Comparison of ENCODE assay signal across 17 cellular contexts in the genomic region with DNA sequence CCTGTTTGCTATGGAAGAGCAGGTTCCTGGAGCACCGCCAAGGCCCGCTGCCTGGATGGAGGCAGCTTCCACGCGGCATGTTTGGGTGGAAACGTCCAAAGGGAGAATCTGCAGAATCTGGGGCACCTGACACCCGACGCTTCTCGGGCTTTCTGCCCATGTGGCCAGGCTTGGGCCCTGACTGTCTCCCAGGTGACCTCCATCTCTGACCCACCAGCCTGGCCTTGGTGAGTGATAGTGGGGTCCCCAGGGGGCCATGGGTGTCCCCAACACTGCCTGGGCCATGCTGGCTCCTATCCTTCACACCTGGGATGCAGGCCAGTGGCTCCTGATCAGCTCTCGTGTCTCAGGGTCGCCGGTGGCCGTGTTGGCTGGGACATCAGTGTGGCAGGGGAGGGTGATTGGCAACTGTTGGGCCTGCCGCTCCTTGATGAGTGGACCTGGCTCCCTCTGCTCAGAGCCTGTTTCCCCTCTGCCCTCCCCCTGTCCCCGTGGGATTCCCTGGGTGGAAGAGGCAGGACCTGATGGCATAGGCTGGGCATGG. TPM values are rescaled to one million over a fixed set of nuclear protein-coding genes. Genes with fewer than 3 reads are reported as not detected.
DNase-seq lines count a peak whose midpoint lies in the region; ATAC-seq and TF ChIP-seq lines count a peak whose summit lies in the region.
"Had no signal": no experiment of that assay in that cellular context is flagged by ENCODE, and none has a peak within 500 bp of the region (broad histone marks: within the 10 kb centered on the region; RNA-seq: fewer than 3 reads in every experiment).

No MANE protein-coding gene starts in this region.

- no peaks in the 10 kb centered on the region for H3K27me3 Mint-ChIP-seq in activated T-helper 2 cell treated with anti-CD3 and anti-CD28 coated beads, Interferon-gamma antibody, Interleukin-2, Interleukin-4, amounts not matched to agents 10 μg/mL and 5 μg/mL and 100 μg/mL, durations not matched to agents 14 hours and 24 hours and 36 hours (ENCODE audit: low read depth)

- no peaks in the 10 kb centered on the region for H3K4me1 Mint-ChIP-seq in activated T-helper 2 cell treated with anti-CD3 and anti-CD28 coated beads, Interferon-gamma antibody, Interleukin-2, Interleukin-4, amounts not matched to agents 10 μg/mL and 5 μg/mL and 100 μg/mL, durations not matched to agents 14 hours and 24 hours and 36 hours (ENCODE audit: low read depth)

- H3K36me3 ChIP-seq in heart left ventricle (no peaks in the 10 kb centered on the region), left ventricle myocardium inferior (no peaks in the 10 kb centered on the region), mucosa of descending colon (ENCODE audit: low read depth) (no peaks in the 10 kb centered on the region), thyroid gland (no peaks in the 10 kb centered on the region)

- TF ChIP-seq POLR2A in heart left ventricle (IDR thresholded peaks at IDR 0.05) (no peak), thyroid gland (IDR thresholded peaks at IDR 0.05) (no peak)

- no peak overlapping the region for H3K4me3 Mint-ChIP-seq in activated T-helper 2 cell treated with anti-CD3 and anti-CD28 coated beads, Interferon-gamma antibody, Interleukin-2, Interleukin-4, amounts not matched to agents 10 μg/mL and 5 μg/mL and 100 μg/mL, durations not matched to agents 14 hours and 24 hours and 36 hours (ENCODE audit: low read depth)
- H3K4me3 Mint-ChIP-seq: dendritic cell treated with granulocyte-macrophage colony-stimulating factor and Interleukin-4, amounts not matched to agents 40 ng/mL and 50 ng/mL, for 4 days; T-helper 2 cell treated with Interferon-gamma antibody and Interleukin-4, amounts not matched to agents 5 μg/mL and 100 μg/mL, for 36 hours had no signal

- H3K36me3 Mint-ChIP-seq in activated T-helper 2 cell treated with anti-CD3 and anti-CD28 coated beads, Interferon-gamma antibody, Interleukin-2, Interleukin-4, amounts not matched to agents 10 μg/mL and 5 μg/mL and 100 μg/mL, durations not matched to agents 14 hours and 24 hours and 36 hours (ENCODE audit: low read depth), result no peaks in the 10 kb centered on the region

- H3K4me3 ChIP-seq in heart left ventricle (no peak overlapping the region), left ventricle myocardium inferior (no peak overlapping the region), mucosa of descending colon (no peak overlapping the region), thyroid gland (replicated peaks in 1 of 3) (no peak overlapping the region)

- no peaks in the 10 kb centered on the region for H3K9me3 Mint-ChIP-seq in activated T-helper 2 cell treated with anti-CD3 and anti-CD28 coated beads, Interferon-gamma antibody, Interleukin-2, Interleukin-4, amounts not matched to agents 10 μg/mL and 5 μg/mL and 100 μg/mL, durations not matched to agents 14 hours and 24 hours and 36 hours
- H3K9me3 Mint-ChIP-seq: dendritic cell treated with granulocyte-macrophage colony-stimulating factor and Interleukin-4, amounts not matched to agents 40 ng/mL and 50 ng/mL, for 4 days; T-helper 2 cell treated with Interferon-gamma antibody and Interleukin-4, amounts not matched to agents 5 μg/mL and 100 μg/mL, for 36 hours had no signal

- no peaks in the 10 kb centered on the region for H3K9me3 ChIP-seq in heart left ventricle
- H3K9me3 ChIP-seq in left ventricle myocardium inferior (replicated peaks), result no peaks in the 10 kb centered on the region
- no peaks in the 10 kb centered on the region for H3K9me3 ChIP-seq in mucosa of descending colon
- H3K9me3 ChIP-seq in thyroid gland, result no peaks in the 10 kb centered on the region

- 61 to 74% (median 66%) methylated on average over 10 to 14 of the region's 14 CpGs for WGBS in heart left ventricle, 4 donors
- 23 to 31% methylated on average over 12 to 13 of the region's 14 CpGs for WGBS in thyroid gland, 2 donors

- POLR2A ChIA-PET in GM10248 (lab: Yijun Ruan, JAX), result no interaction called here

- H3K27me3 ChIP-seq in heart left ventricle (peaks cover 0 to 5% (median 0%) of the 10 kb centered on the region in 9 donors), left ventricle myocardium inferior (ENCODE audit: low read depth) (peaks cover 56% of the 10 kb centered on the region), thyroid gland (no peaks in the 10 kb centered on the region)

- no peak overlapping the region for H3K27ac Mint-ChIP-seq in activated T-helper 2 cell treated with anti-CD3 and anti-CD28 coated beads, Interferon-gamma antibody, Interleukin-2, Interleukin-4, amounts not matched to agents 10 μg/mL and 5 μg/mL and 100 μg/mL, durations not matched to agents 14 hours and 24 hours and 36 hours
- H3K27ac Mint-ChIP-seq: dendritic cell treated with granulocyte-macrophage colony-stimulating factor and Interleukin-4, amounts not matched to agents 40 ng/mL and 50 ng/mL, for 4 days; T-helper 2 cell treated with Interferon-gamma antibody and Interleukin-4, amounts not matched to agents 5 μg/mL and 100 μg/mL, for 36 hours had no signal

- ATAC-seq in heart left ventricle, result no peak
- ATAC-seq in mucosa of descending colon, result no peak
- ATAC-seq in HG03571 (IDR thresholded peaks at IDR 0.05; ENCODE audit: unreplicated experiment), result no peak

- intact Hi-C loops in heart left ventricle (cut with DNase I), result loop anchor here in 6 of 10 donors (5.0 to 10.0 kb wide), 5 partner anchors 259 to 677 kb away; no protein-coding TSS in a partner anchor
- intact Hi-C loops in left ventricle myocardium inferior (cut with micrococcal nuclease), result no loop called here
- intact Hi-C loops in activated T-helper 2 cell treated with anti-CD3 and anti-CD28 coated beads, Interferon-gamma antibody, Interleukin-2, Interleukin-4, amounts not matched to agents 10 μg/mL and 5 μg/mL and 100 μg/mL, durations not matched to agents 14 hours and 24 hours and 36 hours (cut with micrococcal nuclease), result no loop called here
- intact Hi-C loops in mucosa of descending colon (cut with DNase I, micrococcal nuclease), result no loop called here
- intact Hi-C loops in thyroid gland (cut with DNase I), result loop anchor here (10.0 kb wide), 1 partner anchor 89 kb away; a partner anchor contains a TSS

- no peak overlapping the region for H3K27ac ChIP-seq in heart left ventricle
- no peak overlapping the region for H3K27ac ChIP-seq in left ventricle myocardium inferior (replicated peaks)
- peak overlapping the region; percentile 74 to 87 (median 82) for H3K27ac ChIP-seq in thyroid gland

- DNase-seq in heart left ventricle (peak in 3 of 5 donors; percentile 13 to 40 (median 18)), left ventricle myocardium inferior (no peak), mucosa of descending colon (peak in 2 of 3 donors; percentile 14 to 36), thyroid gland (peak; percentile 85 to 91), HPDE6-E6E7 (ENCODE audit: extremely low spot score) (no peak), GM10248 (ENCODE audit: extremely low spot score) (no peak)
- peak; percentile 1 for DNase-seq in activated T-helper 2 cell treated with anti-CD3 and anti-CD28 coated beads, Interferon-gamma antibody, Interleukin-2, Interleukin-4, amounts not matched to agents 10 μg/mL and 5 μg/mL and 100 μg/mL, durations not matched to agents 14 hours and 24 hours and 36 hours (ENCODE audit: low spot score)
- DNase-seq: activated CD4-positive, alpha-beta T cell treated with anti-CD3 and anti-CD28 coated beads for 4 hours; erythroblast; KBM-7; midbrain; NCI-H1105; NCI-H2171 treated with DMSO at 0.1 percent for 48 hours; NK-92 treated with Interleukin-12 subunit alpha and Interleukin-12 subunit beta, amount 100 ng/mL, for 24 hours had no signal

- H3K4me1 ChIP-seq in heart left ventricle (no peaks in the 10 kb centered on the region), left ventricle myocardium inferior (peaks cover 3% of the 10 kb centered on the region), mucosa of descending colon (ENCODE audit: low read depth) (no peaks in the 10 kb centered on the region), thyroid gland (peaks cover 15 to 20% of the 10 kb centered on the region in 2 donors)

- TF ChIP-seq CTCF in heart left ventricle (IDR thresholded peaks at IDR 0.05) (no peak), left ventricle myocardium inferior (IDR thresholded peaks at IDR 0.05; ENCODE audit: borderline replicate concordance) (no peak), mucosa of descending colon (IDR thresholded peaks at IDR 0.05) (no peak), thyroid gland (IDR thresholded peaks at IDR 0.05) (no peak), GM10248 (IDR thresholded peaks at IDR 0.05; ENCODE audit: control extremely low read depth, extremely low read depth, low read depth, missing control alignments) (no peak)

- CTCF ChIA-PET in GM10248 (lab: Yijun Ruan, JAX), result no interaction called here

RNA-seq across cellular contexts. Expression of a gene that starts 34.0 kb away (rescaled TPM):
- not detected for total RNA-seq in heart left ventricle
- not detected for polyA plus RNA-seq in heart left ventricle
- not detected for total RNA-seq in left ventricle myocardium inferior
- not detected in 2 replicates for total RNA-seq in activated T-helper 2 cell treated with anti-CD3 and anti-CD28 coated beads, Interferon-gamma antibody, Interleukin-2, Interleukin-4, amounts not matched to agents 10 μg/mL and 5 μg/mL and 100 μg/mL, durations not matched to agents 14 hours and 24 hours and 36 hours
- not detected for total RNA-seq in mucosa of descending colon
- not detected for total RNA-seq in thyroid gland

RNA-seq across cellular contexts. Expression of a gene that starts 43.8 kb away (rescaled TPM):
- total RNA-seq in heart left ventricle (not detected), left ventricle myocardium inferior (not detected), mucosa of descending colon (not detected), thyroid gland (not detected)
- polyA plus RNA-seq in heart left ventricle, result not detected
- total RNA-seq in activated T-helper 2 cell treated with anti-CD3 and anti-CD28 coated beads, Interferon-gamma antibody, Interleukin-2, Interleukin-4, amounts not matched to agents 10 μg/mL and 5 μg/mL and 100 μg/mL, durations not matched to agents 14 hours and 24 hours and 36 hours, result not detected in 2 replicates

RNA-seq across cellular contexts. Expression of a gene that starts 57.8 kb away (rescaled TPM):
- total RNA-seq in heart left ventricle (not detected), left ventricle myocardium inferior (not detected), mucosa of descending colon (not detected), thyroid gland (not detected)
- polyA plus RNA-seq in heart left ventricle, result not detected
- total RNA-seq in activated T-helper 2 cell treated with anti-CD3 and anti-CD28 coated beads, Interferon-gamma antibody, Interleukin-2, Interleukin-4, amounts not matched to agents 10 μg/mL and 5 μg/mL and 100 μg/mL, durations not matched to agents 14 hours and 24 hours and 36 hours, result not detected in 2 replicates

RNA-seq across cellular contexts. Expression of a gene that starts 59.4 kb away (rescaled TPM):
- not detected for total RNA-seq in heart left ventricle
- polyA plus RNA-seq in heart left ventricle, result not detected
- not detected for total RNA-seq in left ventricle myocardium inferior
- total RNA-seq in activated T-helper 2 cell treated with anti-CD3 and anti-CD28 coated beads, Interferon-gamma antibody, Interleukin-2, Interleukin-4, amounts not matched to agents 10 μg/mL and 5 μg/mL and 100 μg/mL, durations not matched to agents 14 hours and 24 hours and 36 hours, result not detected in 2 replicates
- total RNA-seq in mucosa of descending colon, result not detected
- not detected for total RNA-seq in thyroid gland

Comparison
In these comparisons a context has a peak if more than half of its experiments do, and no peak if none do; other contexts are left out.
1. DNase-seq: peak in heart left ventricle (3 of 5), activated T-helper 2 cell treated with anti-CD3 and anti-CD28 coated beads, Interferon-gamma antibody, Interleukin-2, Interleukin-4, amounts not matched to agents 10 μg/mL and 5 μg/mL and 100 μg/mL, durations not matched to agents 14 hours and 24 hours and 36 hours (single experiment), mucosa of descending colon (2 of 3) and thyroid gland (2 of 2); none in left ventricle myocardium inferior (single experiment), HPDE6-E6E7 (single experiment) and GM10248 (single experiment).
2. intact Hi-C loops: an anchor here in heart left ventricle (5.0 to 10.0 kb wide) and thyroid gland (10.0 kb wide); none called in left ventricle myocardium inferior, activated T-helper 2 cell treated with anti-CD3 and anti-CD28 coated beads, Interferon-gamma antibody, Interleukin-2, Interleukin-4, amounts not matched to agents 10 μg/mL and 5 μg/mL and 100 μg/mL, durations not matched to agents 14 hours and 24 hours and 36 hours and mucosa of descending colon.
3. H3K27ac ChIP-seq: peak in thyroid gland (3 of 3); none in heart left ventricle (0 of 12) and left ventricle myocardium inferior (single experiment).